In the genomic region with DNA sequence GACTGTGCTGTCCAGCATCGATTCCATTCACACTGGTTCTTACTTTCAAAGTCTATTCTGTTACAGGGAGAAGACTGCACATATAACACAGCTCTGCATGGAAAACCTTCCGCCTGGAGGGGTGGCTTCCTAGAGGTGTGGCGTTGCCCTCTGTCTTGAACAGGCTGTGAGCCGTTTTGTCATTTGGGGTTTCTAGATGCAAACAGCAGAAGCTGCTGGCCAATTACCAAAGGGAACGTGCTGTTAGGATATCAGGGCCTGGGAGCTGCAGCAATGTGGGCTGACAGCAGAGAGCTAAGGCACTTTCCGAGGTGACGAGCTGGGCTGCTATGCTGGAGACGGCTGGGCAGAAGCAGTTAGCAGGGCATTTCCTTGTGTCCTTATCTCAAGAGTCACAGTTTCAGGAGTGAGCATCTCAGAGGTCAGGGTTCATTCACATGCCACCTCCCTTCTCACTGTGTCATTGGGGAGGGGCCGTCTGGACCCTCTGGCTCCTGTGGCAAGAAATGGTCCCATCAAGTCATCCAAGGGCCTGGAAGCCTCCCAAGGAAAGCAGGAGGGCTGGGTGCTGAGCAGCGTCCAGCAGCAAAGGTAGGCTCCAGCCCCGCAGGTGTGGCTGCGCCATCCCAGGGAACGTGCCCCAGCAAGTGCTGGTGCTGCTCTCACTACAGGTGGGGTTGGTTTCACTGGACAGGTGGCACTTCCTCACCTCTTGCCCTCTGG, we compare ENCODE assay signal across 1 cellular context.
TF ChIP-seq lines count a peak whose summit lies in the region.

No MANE protein-coding gene starts in this region.

TF ChIP-seq in H1, 55 proteins besides CTCF, POLR2A, EP300 and RAD21 (continued from another document):
- no peak for TF ChIP-seq CTBP2 (IDR thresholded peaks at IDR 0.05; ENCODE audit: borderline replicate concordance, insufficient read depth, insufficient read length, low read length)
- no peak for TF ChIP-seq JUND (IDR thresholded peaks at IDR 0.05; ENCODE audit: low read length)
- no peak for TF ChIP-seq POLR2AphosphoS5 (IDR thresholded peaks at IDR 0.05; ENCODE audit: low read depth, low read length)
- TF ChIP-seq CEBPB (IDR thresholded peaks at IDR 0.05; ENCODE audit: low read depth, low read length), result no peak
